8 cellular contexts compared by ENCODE assay signal in the genomic region with DNA sequence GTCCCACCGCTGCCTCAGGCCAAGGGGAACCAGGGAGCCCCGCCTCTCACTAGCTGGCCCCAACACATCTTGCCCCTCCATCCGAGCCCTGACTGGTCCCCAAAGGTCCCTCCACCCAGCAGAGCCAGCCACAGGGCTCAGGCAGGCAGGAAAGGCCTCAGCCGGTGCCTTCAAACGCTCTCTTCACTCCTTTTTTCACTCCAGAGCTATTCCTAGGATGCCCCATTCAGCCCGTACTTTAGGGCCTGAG. TPM values are rescaled to one million over a fixed set of nuclear protein-coding genes. Genes with fewer than 3 reads are reported as not detected.
DNase-seq lines count a peak whose midpoint lies in the region; ATAC-seq, FAIRE-seq and TF ChIP-seq lines count a peak whose summit lies in the region.

No MANE protein-coding gene starts in this region.

- H3K27ac ChIP-seq in keratinocyte (ENCODE audit: control insufficient read depth, insufficient read depth, low read length) (peak overlapping the region; percentile 78), suprapubic skin (peak overlapping the region; percentile 90)

- no peak for TF ChIP-seq POLR2A in suprapubic skin (IDR thresholded peaks at IDR 0.05)

- peak overlapping the region; percentile 84 for H3K9ac ChIP-seq in keratinocyte (ENCODE audit: control insufficient read depth, extremely low read depth, insufficient read depth, low read length)

- H3K79me2 ChIP-seq in keratinocyte (ENCODE audit: control insufficient read depth, insufficient read depth, low read length) = peaks cover 8% of the 10 kb centered on the region

- H3K36me3 ChIP-seq in keratinocyte (ENCODE audit: control insufficient read depth in 2 of 2, extremely low read depth in 1 of 2, insufficient read depth in 2 of 2, low read length in 2 of 2) (peaks cover 6 to 9% of the 10 kb centered on the region in 2 experiments), suprapubic skin (peaks cover 18% of the 10 kb centered on the region)

- H3K9me1 ChIP-seq in keratinocyte (ENCODE audit: control insufficient read depth, extremely low read depth, insufficient read depth, low read length) = no peaks in the 10 kb centered on the region

- H3K4me1 Mint-ChIP-seq in activated naive CD8-positive, alpha-beta T cell treated with anti-CD3 and anti-CD28 coated beads for 36 hours = peaks cover 20% of the 10 kb centered on the region

- TF ChIP-seq CTCF in keratinocyte (optimal IDR thresholded peaks at IDR 0.05 in 1 of 3, IDR thresholded peaks at IDR 0.05 in 1 of 3, conservative IDR thresholded peaks at IDR 0.05 in 1 of 3; ENCODE audit: extremely low read depth in 1 of 3, insufficient read depth in 2 of 3, low read length in 3 of 3) = no peak
- no peak for TF ChIP-seq CTCF in suprapubic skin (IDR thresholded peaks at IDR 0.05)

- no peaks in the 10 kb centered on the region for H3K27me3 Mint-ChIP-seq in activated naive CD8-positive, alpha-beta T cell treated with anti-CD3 and anti-CD28 coated beads for 36 hours

- peak overlapping the region; percentile 97 for H3K27ac Mint-ChIP-seq in activated naive CD8-positive, alpha-beta T cell treated with anti-CD3 and anti-CD28 coated beads for 36 hours

- peak overlapping the region; percentile 88 for H3K4me2 ChIP-seq in keratinocyte (ENCODE audit: control insufficient read depth, extremely low read depth, insufficient read depth, low read depth, low read length)

- peaks cover 30% of the 10 kb centered on the region for H3K36me3 Mint-ChIP-seq in activated naive CD8-positive, alpha-beta T cell treated with anti-CD3 and anti-CD28 coated beads for 36 hours

- no peak for ATAC-seq in GM21447 (IDR thresholded peaks at IDR 0.05; ENCODE audit: unreplicated experiment)

- FAIRE-seq in keratinocyte (lab: Jason Lieb, UNC) = no peak

- no peaks in the 10 kb centered on the region for H3K9me3 ChIP-seq in keratinocyte (ENCODE audit: control insufficient read depth, low read depth, low read length)
- H3K9me3 ChIP-seq in suprapubic skin = no peaks in the 10 kb centered on the region

- 22% methylated on average over 6 of the region's 6 CpGs for WGBS in suprapubic skin

- H3K27me3 ChIP-seq in keratinocyte (ENCODE audit: control insufficient read depth, extremely low read depth, insufficient read depth, low read length) (no peaks in the 10 kb centered on the region), suprapubic skin (no peaks in the 10 kb centered on the region)

- H3K4me3 ChIP-seq in keratinocyte (ENCODE audit: control insufficient read depth in 2 of 3, extremely low read depth in 1 of 3, insufficient read depth in 2 of 3, low read depth in 1 of 3, low read length in 3 of 3) (peak overlapping the region; percentile 41 to 79 (median 62)), suprapubic skin (peak overlapping the region; percentile 59)

- peaks cover 11% of the 10 kb centered on the region for H3K4me1 ChIP-seq in keratinocyte (ENCODE audit: control insufficient read depth, extremely low read depth, insufficient read depth, low read length)
- H3K4me1 ChIP-seq in suprapubic skin = peaks cover 41% of the 10 kb centered on the region

- H2AFZ ChIP-seq in keratinocyte (ENCODE audit: control insufficient read depth, low read length) = no peak overlapping the region

- TF ChIP-seq EP300 in suprapubic skin (IDR thresholded peaks at IDR 0.05) = no peak

- DNase-seq in NCI-H2227 treated with DMSO at 0.1 percent for 48 hours (lab: John Stamatoyannopoulos, UW) (peak; percentile 57), NCI-H2227 (lab: John Stamatoyannopoulos, UW; ENCODE audit: unreplicated experiment) (no peak), keratinocyte (ENCODE audit: low read depth, low spot score) (no peak), suprapubic skin (ENCODE audit: low spot score in 2 of 2) (no peak), SW 1271 (lab: John Stamatoyannopoulos, UW) (no peak), kidney tubule cell (ENCODE audit: low spot score) (no peak)
- DNase-seq in activated naive CD8-positive, alpha-beta T cell treated with anti-CD3 and anti-CD28 coated beads for 36 hours = no peak

- dilution Hi-C loops in keratinocyte (cut with MboI; ENCODE audit: extremely low pct_ligation_motif_present, low sequenced_read_pairs) = no loop called here

- no peaks in the 10 kb centered on the region for H4K20me1 ChIP-seq in keratinocyte (ENCODE audit: control insufficient read depth, extremely low read depth, insufficient read depth, low read length)

- no peaks in the 10 kb centered on the region for H3K9me3 Mint-ChIP-seq in activated naive CD8-positive, alpha-beta T cell treated with anti-CD3 and anti-CD28 coated beads for 36 hours

- peak overlapping the region; percentile 85 for H3K4me3 Mint-ChIP-seq in activated naive CD8-positive, alpha-beta T cell treated with anti-CD3 and anti-CD28 coated beads for 36 hours

RNA-seq across cellular contexts. Expression of gene ARHGAP4, which starts 1.5 kb away (rescaled TPM):
- 100 to 1,000 TPM; 112 to 123 TPM for total RNA-seq in activated naive CD8-positive, alpha-beta T cell treated with anti-CD3 and anti-CD28 coated beads for 36 hours
- 0.35 to 0.66 TPM (median 0.55 TPM) in 3 replicates for polyA plus RNA-seq in keratinocyte
- polyA plus RNA-seq in keratinocyte (2011; ENCODE audit: low read depth) = not detected
- 0.28 and 0.48 TPM in 2 replicates for polyA plus RNA-seq in keratinocyte (2011; cell fraction: cytosol; rRNA removed)
- polyA plus RNA-seq in keratinocyte (2011; cell fraction: nucleus; rRNA removed) = 1.4 and 1.9 TPM in 2 replicates
- polyA plus RNA-seq in keratinocyte (2012; ENCODE audit: low replicate concordance) = 0.35 and 0.95 TPM in 2 replicates
- 0.43 to 0.90 TPM (median 0.56 TPM) in 3 replicates for polyA minus RNA-seq in keratinocyte
- polyA minus RNA-seq in keratinocyte (2011; cell fraction: cytosol; rRNA and poly(A)+ RNA removed) = not detected
- 0.42 and 1.1 TPM in 2 replicates for polyA minus RNA-seq in keratinocyte (2011; cell fraction: nucleus; rRNA and poly(A)+ RNA removed)
- 10 to 100 TPM in 2 of 4 donors, 1 to 10 TPM in 2; 4.8 to 17.6 (median 9.6) TPM for total RNA-seq in suprapubic skin

RNA-seq across cellular contexts. Expression of gene NAA10, which starts 7.2 kb away (rescaled TPM):
- total RNA-seq in activated naive CD8-positive, alpha-beta T cell treated with anti-CD3 and anti-CD28 coated beads for 36 hours = 100 to 1,000 TPM; 150 to 153 TPM
- polyA plus RNA-seq in keratinocyte = 103 to 149 TPM (median 112 TPM) in 3 replicates
- polyA plus RNA-seq in keratinocyte (2011; ENCODE audit: low read depth) = 27.1 TPM
- 120 and 137 TPM in 2 replicates for polyA plus RNA-seq in keratinocyte (2011; cell fraction: cytosol; rRNA removed)
- polyA plus RNA-seq in keratinocyte (2011; cell fraction: nucleus; rRNA removed) = 102 and 124 TPM in 2 replicates
- polyA plus RNA-seq in keratinocyte (2012; ENCODE audit: low replicate concordance) = 84.8 and 171 TPM in 2 replicates
- polyA minus RNA-seq in keratinocyte = 71.1 to 133 TPM (median 107 TPM) in 3 replicates
- 77.3 TPM for polyA minus RNA-seq in keratinocyte (2011; cell fraction: cytosol; rRNA and poly(A)+ RNA removed)
- polyA minus RNA-seq in keratinocyte (2011; cell fraction: nucleus; rRNA and poly(A)+ RNA removed) = 27.0 and 27.8 TPM in 2 replicates
- total RNA-seq in suprapubic skin = 10 to 100 TPM; 58.5 to 97.2 (median 73.0) TPM

RNA-seq across cellular contexts. Expression of gene RENBP, which starts 16.8 kb away (rescaled TPM):
- total RNA-seq in activated naive CD8-positive, alpha-beta T cell treated with anti-CD3 and anti-CD28 coated beads for 36 hours = 10 to 100 TPM; 15.2 to 15.7 TPM
- 0.08 to 0.40 TPM (median 0.16 TPM) in 3 replicates for polyA plus RNA-seq in keratinocyte
- polyA plus RNA-seq in keratinocyte (2011; ENCODE audit: low read depth) = 0.77 TPM
- polyA plus RNA-seq in keratinocyte (2011; cell fraction: cytosol; rRNA removed) = 0.23 TPM in 1 of 2 replicates, not detected in the other
- polyA plus RNA-seq in keratinocyte (2011; cell fraction: nucleus; rRNA removed) = 0.39 and 0.71 TPM in 2 replicates
- 0.08 and 1.6 TPM in 2 replicates for polyA plus RNA-seq in keratinocyte (2012; ENCODE audit: low replicate concordance)
- 0.13 TPM in 1 of 3 replicates, not detected in the others for polyA minus RNA-seq in keratinocyte
- not detected for polyA minus RNA-seq in keratinocyte (2011; cell fraction: cytosol; rRNA and poly(A)+ RNA removed)
- polyA minus RNA-seq in keratinocyte (2011; cell fraction: nucleus; rRNA and poly(A)+ RNA removed) = not detected in 2 replicates
- 1 to 10 TPM; 1.7 to 9.9 (median 4.6) TPM for total RNA-seq in suprapubic skin

RNA-seq across cellular contexts. Expression of gene AVPR2, which starts 23.1 kb away (rescaled TPM):
- not detected for total RNA-seq in activated naive CD8-positive, alpha-beta T cell treated with anti-CD3 and anti-CD28 coated beads for 36 hours
- polyA plus RNA-seq in keratinocyte = not detected in 3 replicates
- not detected for polyA plus RNA-seq in keratinocyte (2011; ENCODE audit: low read depth)
- not detected in 2 replicates for polyA plus RNA-seq in keratinocyte (2011; cell fraction: cytosol; rRNA removed)
- not detected in 2 replicates for polyA plus RNA-seq in keratinocyte (2011; cell fraction: nucleus; rRNA removed)
- not detected in 2 replicates for polyA plus RNA-seq in keratinocyte (2012; ENCODE audit: low replicate concordance)
- not detected in 3 replicates for polyA minus RNA-seq in keratinocyte
- not detected for polyA minus RNA-seq in keratinocyte (2011; cell fraction: cytosol; rRNA and poly(A)+ RNA removed)
- not detected in 2 replicates for polyA minus RNA-seq in keratinocyte (2011; cell fraction: nucleus; rRNA and poly(A)+ RNA removed)
- 1 to 10 TPM in 3 of 4 donors, under 1 TPM in 1; 0.78 to 2.4 (median 1.5) TPM for total RNA-seq in suprapubic skin

RNA-seq across cellular contexts. Expression of gene L1CAM, which starts 41.6 kb away (rescaled TPM):
- under 1 TPM; 0.16 to 0.29 TPM for total RNA-seq in activated naive CD8-positive, alpha-beta T cell treated with anti-CD3 and anti-CD28 coated beads for 36 hours
- 18.2 to 31.1 TPM (median 23.3 TPM) in 3 replicates for polyA plus RNA-seq in keratinocyte
- polyA plus RNA-seq in keratinocyte (2011; ENCODE audit: low read depth) = 2.4 TPM
- polyA plus RNA-seq in keratinocyte (2011; cell fraction: cytosol; rRNA removed) = 17.9 and 33.1 TPM in 2 replicates
- 147 and 179 TPM in 2 replicates for polyA plus RNA-seq in keratinocyte (2011; cell fraction: nucleus; rRNA removed)
- polyA plus RNA-seq in keratinocyte (2012; ENCODE audit: low replicate concordance) = 6.5 and 62.0 TPM in 2 replicates
- polyA minus RNA-seq in keratinocyte = 56.7 to 115 TPM (median 71.5 TPM) in 3 replicates
- polyA minus RNA-seq in keratinocyte (2011; cell fraction: cytosol; rRNA and poly(A)+ RNA removed) = 111 TPM
- 208 and 281 TPM in 2 replicates for polyA minus RNA-seq in keratinocyte (2011; cell fraction: nucleus; rRNA and poly(A)+ RNA removed)
- 10 to 100 TPM in 1 of 4 donors, 1 to 10 TPM in 3; 4.1 to 10.4 (median 8.5) TPM for total RNA-seq in suprapubic skin

Comparison
In these comparisons a context has a peak if more than half of its experiments do, and no peak if none do; other contexts are left out.
1. RNA of gene ARHGAP4, which starts 1.5 kb away (total RNA-seq): 112 to 123 TPM in activated naive CD8-positive, alpha-beta T cell treated with anti-CD3 and anti-CD28 coated beads for 36 hours; 4.8 to 17.6 TPM in suprapubic skin; every median in the first group is over 4 times any median in the second.